Comparison of ENCODE assay signal across 18 cellular contexts in genomic region chr10:86692664-86693063, GRCh38. TPM values are rescaled to one million over a fixed set of nuclear protein-coding genes. Genes with fewer than 3 reads are reported as not detected.
A peak's percentile ranks its signal among the peaks of the same experiment; 100 is the strongest.
DNase-seq lines count a peak whose midpoint lies in the region; ATAC-seq, FAIRE-seq and TF ChIP-seq lines count a peak whose summit lies in the region.
"Had no signal": no experiment of that assay in that cellular context is flagged by ENCODE, and none has a peak within 500 bp of the region (broad histone marks: within the 10 kb centered on the region; RNA-seq: fewer than 3 reads in every experiment).

No MANE protein-coding gene starts in this region.

- no peak overlapping the region for H3K56ac ChIP-seq in H1 (replicated peaks; ENCODE audit: insufficient read length, low read depth, low read length)

- H3K4ac ChIP-seq in H1 (replicated peaks; ENCODE audit: insufficient read length, low read depth, low read length) (no peak overlapping the region), neuronal stem cell (ENCODE audit: low read length) (no peak overlapping the region)

- no peak overlapping the region for H3K4me2 ChIP-seq in H1 (ENCODE audit: insufficient read depth in 1 of 2, low read depth in 2 of 2, low read length in 2 of 2)
- no peak overlapping the region for H3K4me2 ChIP-seq in neuronal stem cell (ENCODE audit: insufficient read depth, low read length, poor library complexity, severe bottlenecking)
- H3K4me2 ChIP-seq: BLaER1 had no signal

- H3K23ac ChIP-seq in H1 (ENCODE audit: insufficient read length) (no peak overlapping the region), neuronal stem cell (ENCODE audit: low read depth, low read length, poor library complexity) (no peak overlapping the region)

- H4K91ac ChIP-seq in H1 (replicated peaks; ENCODE audit: insufficient read length, low read length) (no peak overlapping the region), neuronal stem cell (ENCODE audit: low read depth, low read length, poor library complexity) (no peak overlapping the region)

- H3K14ac ChIP-seq in H1 (ENCODE audit: insufficient read length) (no peak overlapping the region), neuronal stem cell (ENCODE audit: low read length) (no peak overlapping the region)

- CTCF ChIA-PET in H1 (lab: Charles Lee; ENCODE audit: partially characterized antibody): interaction anchor here (0.6 to 5.0 kb wide), 24 partner anchors 8 to 362 kb away, joined by 3 to 52 read pairs (median 6); no protein-coding TSS in a partner anchor

- POLR2A ChIA-PET in H1 (lab: Charles Lee; ENCODE audit: partially characterized antibody): interaction anchor here (0.6 to 1.5 kb wide), 2 partner anchors 19 to 427 kb away, joined by 3 to 4 read pairs; no protein-coding TSS in a partner anchor

- peaks cover 0 to 52% (median 18%) of the 10 kb centered on the region in 12 donors for H3K4me1 ChIP-seq in heart left ventricle
- peaks cover 3 to 20% (median 5%) of the 10 kb centered on the region in 4 experiments for H3K4me1 ChIP-seq in H1 (replicated peaks in 1 of 4; ENCODE audit: control insufficient read depth in 3 of 4, insufficient read depth in 4 of 4, low read length in 3 of 4)
- H3K4me1 ChIP-seq in neuronal stem cell (ENCODE audit: control insufficient read depth in 2 of 2, insufficient read depth in 1 of 2, low read depth in 1 of 2, low read length in 2 of 2): peaks cover 3 to 5% of the 10 kb centered on the region in 2 donors
- H3K4me1 ChIP-seq in skeletal muscle tissue (ENCODE audit: control insufficient read depth in 3 of 3, insufficient read depth in 3 of 3, low read length in 3 of 3): peaks cover 57 to 93% (median 86%) of the 10 kb centered on the region in 3 donors
- H3K4me1 ChIP-seq: BLaER1, Caco-2 had no signal

- no peak for TF ChIP-seq CTCF in heart left ventricle (IDR thresholded peaks at IDR 0.05)
- TF ChIP-seq CTCF in H1 (IDR thresholded peaks at IDR 0.05; ENCODE audit: control extremely low read depth in 1 of 3, insufficient read depth in 1 of 3, low read depth in 1 of 3, low read length in 3 of 3): no peak

- ATAC-seq in heart left ventricle (no peak), left cardiac atrium (no peak)

- H2AK5ac ChIP-seq in H1 (ENCODE audit: low read depth, low read length): no peak overlapping the region
- peak overlapping the region; percentile 43 for H2AK5ac ChIP-seq in neuronal stem cell (ENCODE audit: low read depth, low read length)

- H3K27ac ChIP-seq in heart left ventricle (peak overlapping the region in 10 of 12 donors; percentile 6 to 99 (median 62)), H1 (ENCODE audit: low read depth, low read length) (no peak overlapping the region), neuronal stem cell (replicated peaks; ENCODE audit: low read length) (no peak overlapping the region), skeletal muscle tissue (ENCODE audit: low read depth, low read length) (peak overlapping the region; percentile 56)
- H3K27ac ChIP-seq: BLaER1 had no signal

- H3K9ac ChIP-seq in H1 (replicated peaks in 1 of 4; ENCODE audit: extremely low read depth in 1 of 4, low read depth in 3 of 4, low read length in 3 of 4): no peak overlapping the region
- no peak overlapping the region for H3K9ac ChIP-seq in neuronal stem cell (ENCODE audit: low read depth, low read length, poor library complexity)
- peak overlapping the region in 1 of 3 donors; percentile 64 for H3K9ac ChIP-seq in skeletal muscle tissue (ENCODE audit: low read depth in 1 of 3, low read length in 3 of 3)
- H3K9ac ChIP-seq: BLaER1 had no signal

- H2BK20ac ChIP-seq in H1 (ENCODE audit: low read length): no peak overlapping the region

- H4K8ac ChIP-seq in H1 (ENCODE audit: extremely low read depth, insufficient read depth, low read length) (no peak overlapping the region; the same call in 1 of the 2 replicates), neuronal stem cell (ENCODE audit: low read depth, low read length) (no peak overlapping the region)

- no peak for DNase-seq in heart left ventricle
- no peak for DNase-seq in left cardiac atrium
- DNase-seq in H1 (ENCODE audit: low read depth in 1 of 2, low spot score in 2 of 2): no peak
- DNase-seq in neuronal stem cell (ENCODE audit: low spot score): no peak
- no peak for DNase-seq in amniotic stem cell (lab: John Stamatoyannopoulos, UW)
- DNase-seq in T-helper 1 cell: no peak
- no peak for DNase-seq in NCI-H510A (lab: John Stamatoyannopoulos, UW)
- DNase-seq: 8988T; AML-193; Caco-2; CD8-positive, alpha-beta memory T cell; GF-D8; HCEC 1CT; HFFc6 had no signal

- H3K79me1 ChIP-seq in H1 (ENCODE audit: low read depth, low read length) (no peaks in the 10 kb centered on the region), neuronal stem cell (ENCODE audit: low read depth, low read length) (no peaks in the 10 kb centered on the region)

- H4K20me1 ChIP-seq in H1 (replicated peaks in 1 of 2; ENCODE audit: control insufficient read depth in 1 of 2, insufficient read depth in 2 of 2, low read length in 2 of 2): no peaks in the 10 kb centered on the region
- H4K20me1 ChIP-seq: BLaER1 had no signal

- H2BK120ac ChIP-seq in H1 (replicated peaks; ENCODE audit: low read depth, low read length): no peak overlapping the region
- H2BK120ac ChIP-seq in neuronal stem cell (ENCODE audit: low read depth, low read length): no peak overlapping the region

- H3K9me3 ChIP-seq in heart left ventricle (no peaks in the 10 kb centered on the region), H1 (ENCODE audit: insufficient read depth in 2 of 2, low read depth in 1 of 2, low read length in 1 of 2) (no peaks in the 10 kb centered on the region), neuronal stem cell (replicated peaks in 1 of 2; ENCODE audit: control insufficient read depth in 2 of 2, insufficient read depth in 1 of 2, low read depth in 1 of 2, low read length in 2 of 2) (no peaks in the 10 kb centered on the region), skeletal muscle tissue (ENCODE audit: control insufficient read depth in 3 of 3, low read length in 3 of 3) (no peaks in the 10 kb centered on the region)
- H3K9me3 ChIP-seq: BLaER1, Caco-2 had no signal

- FAIRE-seq in H1 (lab: Jason Lieb, UNC): no peak
- FAIRE-seq: GM19239, HTR-8/SVneo had no signal

- H4K5ac ChIP-seq in H1 (ENCODE audit: insufficient read length, low read depth, low read length): no peak overlapping the region

- H3K18ac ChIP-seq in H1 (ENCODE audit: extremely low read depth, low read length): no peak overlapping the region
- H3K18ac ChIP-seq in neuronal stem cell (ENCODE audit: low read length): no peak overlapping the region

- H3K4me3 ChIP-seq in heart left ventricle: no peak overlapping the region
- H3K4me3 ChIP-seq in H1 (ENCODE audit: extremely low read depth in 1 of 4, insufficient read depth in 2 of 4, low read depth in 3 of 4, low read length in 4 of 4): no peak overlapping the region
- H3K4me3 ChIP-seq in neuronal stem cell (ENCODE audit: low read length in 2 of 2): no peak overlapping the region
- H3K4me3 ChIP-seq in skeletal muscle tissue (ENCODE audit: low read length in 3 of 3): no peak overlapping the region
- H3K4me3 ChIP-seq: BLaER1 had no signal

- H2AFZ ChIP-seq in H1 (ENCODE audit: low read length) (no peak overlapping the region), neuronal stem cell (ENCODE audit: low read length) (no peak overlapping the region)

- H3K27me3 ChIP-seq in heart left ventricle (no peaks in the 10 kb centered on the region), H1 (replicated peaks in 1 of 4; ENCODE audit: control insufficient read depth in 3 of 4, extremely low read depth in 1 of 4, insufficient read depth in 3 of 4, low read length in 3 of 4) (0 out of 7 replicates have a peak, but pooled peaks cover 0 to 3% (median 0%) of the 10 kb centered on the region in 4 experiments), neuronal stem cell (ENCODE audit: control insufficient read depth in 3 of 3, insufficient read depth in 3 of 3, low read depth in 1 of 3, low read length in 3 of 3) (peaks cover 0 to 25% (median 0%) of the 10 kb centered on the region in 3 experiments), skeletal muscle tissue (ENCODE audit: control insufficient read depth in 3 of 3, insufficient read depth in 3 of 3, low read length in 3 of 3) (no peaks in the 10 kb centered on the region)
- H3K27me3 ChIP-seq: BLaER1 had no signal

- no peak for TF ChIP-seq POLR2A in heart left ventricle (IDR thresholded peaks at IDR 0.05)
- no peak for TF ChIP-seq POLR2A in H1 (IDR thresholded peaks at IDR 0.05; ENCODE audit: control extremely low read depth in 1 of 2, low read depth in 2 of 2, low read length in 2 of 2)

- WGBS in heart left ventricle, 4 donors: 80 to 89% (median 85%) methylated on average over 6 to 7 of the region's 7 CpGs
- 89% methylated on average over 7 of the region's 7 CpGs; no CpG with 5 or more reads in 1 of the 2 experiments for whole genome bisulfite sequencing in H1 (ENCODE audit: extremely low coverage in 1 of 2, insufficient coverage in 1 of 2, insufficient read length in 1 of 2, insufficient replicate concordance in 2 of 2, low coverage in 1 of 2, low lambda C conversion rate in 2 of 2, missing lambda C conversion rate in 1 of 2), 2 experiments
- WGBS in neuronal stem cell (ENCODE audit: extremely low coverage in 2 of 2, insufficient read length in 2 of 2, insufficient replicate concordance in 1 of 2), 2 donors: no CpG with 5 or more reads among the region's 7 CpGs

- H2BK5ac ChIP-seq in H1 (ENCODE audit: low read depth, low read length) (no peak overlapping the region), neuronal stem cell (ENCODE audit: low read length) (no peak overlapping the region)

- H2BK15ac ChIP-seq in H1 (ENCODE audit: low read length) (0 out of 2 replicates have a peak overlapping the region, but pooled peaks have one; percentile 9), neuronal stem cell (ENCODE audit: low read length) (peak overlapping the region; percentile 12)

- H2BK12ac ChIP-seq in H1 (ENCODE audit: low read depth, low read length) (no peak overlapping the region), neuronal stem cell (ENCODE audit: low read length) (no peak overlapping the region)

- no peak for TF ChIP-seq EP300 in H1 (IDR thresholded peaks at IDR 0.05; ENCODE audit: borderline replicate concordance in 1 of 2, low read depth in 2 of 2, low read length in 2 of 2)

- TF ChIP-seq RAD21 in H1 (IDR thresholded peaks at IDR 0.05 in 1 of 2, conservative IDR thresholded peaks at IDR 0.05 in 1 of 2; ENCODE audit: low read depth in 2 of 2, low read length in 2 of 2): no peak

- H3K36me3 ChIP-seq in heart left ventricle: peaks cover 0 to 44% (median 6%) of the 10 kb centered on the region in 9 donors
- H3K36me3 ChIP-seq in H1 (ENCODE audit: control insufficient read depth in 2 of 4, insufficient read depth in 4 of 4, low read length in 3 of 4): no peaks in the 10 kb centered on the region
- no peaks in the 10 kb centered on the region for H3K36me3 ChIP-seq in neuronal stem cell (replicated peaks in 1 of 2; ENCODE audit: control insufficient read depth in 2 of 2, insufficient read depth in 2 of 2, low read length in 2 of 2)
- H3K36me3 ChIP-seq in skeletal muscle tissue (ENCODE audit: control insufficient read depth in 3 of 3, insufficient read depth in 3 of 3, low read length in 3 of 3): peaks cover 79 to 86% (median 84%) of the 10 kb centered on the region in 3 donors
- H3K36me3 ChIP-seq: BLaER1 had no signal

- intact Hi-C loops in heart left ventricle (cut with DNase I): loop anchor here in 3 of 10 donors (5.0 kb wide), 2 partner anchors 205 to 210 kb away; no protein-coding TSS in a partner anchor
- intact Hi-C loops in left cardiac atrium (cut with DNase I): no loop called here

- H3K79me2 ChIP-seq in H1 (ENCODE audit: control insufficient read depth in 1 of 2, insufficient read depth in 2 of 2, low read length in 2 of 2): no peaks in the 10 kb centered on the region

- no peaks in the 10 kb centered on the region; the same call in 1 of the 2 replicates for H3K23me2 ChIP-seq in H1 (ENCODE audit: low read depth, low read length)

RNA-seq across cellular contexts. Expression of gene LDB3, which starts 24.4 kb away (rescaled TPM):
- total RNA-seq in heart left ventricle (1,000 to 10,000 TPM in 7 of 9 donors, 100 to 1,000 TPM in 2; 800 to 1,716 (median 1,273) TPM), left cardiac atrium (100 to 1,000 TPM; 585 to 779 TPM), skeletal muscle tissue (87.7 TPM)
- polyA plus RNA-seq in heart left ventricle (1,000 to 10,000 TPM in 1 of 2 donors, 100 to 1,000 TPM in 1; 165 to 1,759 TPM), H1 (2011; rRNA removed) (0.17 and 0.20 TPM in 2 replicates)
- total RNA-seq in H1 (2021; fragmentation: NEBNext Ultra II Directional; extraction: Animal tissue kit (Norgen Biotek cat#: 25700)): 0.40 and 0.43 TPM in 2 replicates
- 0.28 TPM for polyA plus RNA-seq in H1 (2011; cell fraction: cytosol; rRNA removed)
- polyA plus RNA-seq in H1 (2011; cell fraction: nucleus; rRNA removed): 0.20 TPM
- 0.35 to 0.62 TPM (median 0.59 TPM) in 4 replicates for polyA plus RNA-seq in H1 (2012, experiment 1 of 2)
- 0.17 TPM for polyA plus RNA-seq in H1 (2012, experiment 2 of 2)
- polyA plus RNA-seq in H1 (2013, experiment 1 of 2): 0.55 TPM
- 0.74 TPM for polyA plus RNA-seq in H1 (2013, experiment 2 of 2)
- polyA minus RNA-seq in H1 (2011; rRNA and poly(A)+ RNA removed): 0.49 and 1.2 TPM in 2 replicates
- polyA minus RNA-seq in H1 (2011; cell fraction: cytosol; rRNA and poly(A)+ RNA removed): 0.29 TPM
- polyA minus RNA-seq in H1 (2011; cell fraction: nucleus; rRNA and poly(A)+ RNA removed): 1.1 TPM
- 0.08 TPM for polyA plus RNA-seq in neuronal stem cell (2013, experiment 1 of 2)
- 0.11 TPM for polyA plus RNA-seq in neuronal stem cell (2013, experiment 2 of 2)
- polyA plus RNA-seq: CD8-positive, alpha-beta memory T cell had no signal

RNA-seq across cellular contexts. Expression of gene OPN4, which starts 38.3 kb away (rescaled TPM):
- total RNA-seq in heart left ventricle: under 1 TPM in 3 of 9 donors, not detected in 6; 0.19 to 0.28 (median 0.25) TPM
- polyA plus RNA-seq in heart left ventricle: under 1 TPM; 0.03 to 0.08 TPM
- under 1 TPM; 0.12 to 0.18 TPM for total RNA-seq in left cardiac atrium
- not detected in 2 replicates for total RNA-seq in H1 (2021; fragmentation: NEBNext Ultra II Directional; extraction: Animal tissue kit (Norgen Biotek cat#: 25700))
- polyA plus RNA-seq in H1 (2011; rRNA removed): not detected in 2 replicates
- not detected for polyA plus RNA-seq in H1 (2011; cell fraction: cytosol; rRNA removed)
- polyA plus RNA-seq in H1 (2011; cell fraction: nucleus; rRNA removed): not detected
- polyA plus RNA-seq in H1 (2012, experiment 1 of 2): not detected in 4 replicates
- polyA plus RNA-seq in H1 (2012, experiment 2 of 2): not detected
- polyA plus RNA-seq in H1 (2013, experiment 1 of 2): not detected
- polyA plus RNA-seq in H1 (2013, experiment 2 of 2): not detected
- not detected in 2 replicates for polyA minus RNA-seq in H1 (2011; rRNA and poly(A)+ RNA removed)
- not detected for polyA minus RNA-seq in H1 (2011; cell fraction: cytosol; rRNA and poly(A)+ RNA removed)
- polyA minus RNA-seq in H1 (2011; cell fraction: nucleus; rRNA and poly(A)+ RNA removed): not detected
- polyA plus RNA-seq in neuronal stem cell (2013, experiment 1 of 2): not detected
- polyA plus RNA-seq in neuronal stem cell (2013, experiment 2 of 2): not detected
- total RNA-seq in skeletal muscle tissue: not detected
- total RNA-seq: Caco-2; CD8-positive, alpha-beta memory T cell; HFFc6 had no signal
- polyA plus RNA-seq: CD8-positive, alpha-beta memory T cell had no signal

Comparison
In these comparisons a context has a peak if more than half of its experiments do, and no peak if none do; other contexts are left out.
1. H3K27ac ChIP-seq: peak in heart left ventricle (10 of 12) and skeletal muscle tissue (single experiment); none in H1 (single experiment) and neuronal stem cell (single experiment).
2. RNA of gene LDB3, which starts 24.4 kb away (total RNA-seq): 800 to 1,716 TPM in heart left ventricle, 585 to 779 TPM in left cardiac atrium and 87.7 TPM in skeletal muscle tissue (single experiment); 0.40 to 0.43 TPM in H1; every median in the first group is over 10 times any median in the second.